ENCODE assay signal across 9 cellular contexts in the genomic region with DNA sequence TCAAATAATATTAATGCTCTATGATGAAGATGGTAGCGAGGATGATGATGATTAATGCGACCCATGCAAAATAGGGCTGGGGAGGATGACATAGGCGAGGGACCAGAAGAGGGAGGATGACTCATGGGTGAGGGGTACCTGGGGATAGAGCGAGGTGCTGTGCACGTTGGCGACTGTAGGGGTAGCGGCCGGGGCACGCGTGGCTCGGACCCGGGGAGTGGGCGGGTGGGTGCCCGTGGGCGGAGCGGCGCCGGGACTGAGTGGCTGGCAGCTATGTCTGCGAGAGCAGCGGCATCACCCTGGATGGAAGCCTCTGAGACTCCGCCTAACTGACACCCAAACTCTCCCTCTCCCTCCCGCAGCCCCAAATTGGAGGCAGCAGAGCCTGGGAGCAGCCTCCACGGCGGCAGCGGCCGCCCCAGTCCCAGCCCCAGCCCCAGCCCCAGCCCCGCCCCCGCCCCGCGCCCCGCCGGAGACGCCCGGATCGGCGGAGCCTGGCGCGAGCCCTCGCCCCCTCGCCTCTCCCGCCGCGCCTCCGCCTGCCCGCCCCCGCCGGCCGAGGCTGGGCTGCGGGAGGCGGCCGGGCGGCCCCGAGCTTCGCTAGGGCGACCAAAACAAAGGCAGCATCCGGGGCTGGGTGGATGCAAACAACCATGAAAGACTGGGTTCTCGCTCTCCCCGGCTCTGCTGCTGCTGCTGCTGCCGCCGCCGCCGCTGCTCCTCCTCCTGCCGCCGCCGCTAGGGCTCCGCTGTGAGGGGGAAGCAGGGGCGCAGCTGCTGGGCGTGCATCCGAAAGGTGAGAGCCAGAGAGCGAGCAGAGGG. TPM values are rescaled to one million over a fixed set of nuclear protein-coding genes. Genes with fewer than 3 reads are reported as not detected.
A peak's percentile ranks its signal among the peaks of the same experiment; 100 is the strongest.
DNase-seq lines count a peak whose midpoint lies in the region; ATAC-seq, FAIRE-seq and TF ChIP-seq lines count a peak whose summit lies in the region.
"Had no signal": no experiment of that assay in that cellular context is flagged by ENCODE, and none has a peak within 500 bp of the region (broad histone marks: within the 10 kb centered on the region; RNA-seq: fewer than 3 reads in every experiment).

A gene with protein sequence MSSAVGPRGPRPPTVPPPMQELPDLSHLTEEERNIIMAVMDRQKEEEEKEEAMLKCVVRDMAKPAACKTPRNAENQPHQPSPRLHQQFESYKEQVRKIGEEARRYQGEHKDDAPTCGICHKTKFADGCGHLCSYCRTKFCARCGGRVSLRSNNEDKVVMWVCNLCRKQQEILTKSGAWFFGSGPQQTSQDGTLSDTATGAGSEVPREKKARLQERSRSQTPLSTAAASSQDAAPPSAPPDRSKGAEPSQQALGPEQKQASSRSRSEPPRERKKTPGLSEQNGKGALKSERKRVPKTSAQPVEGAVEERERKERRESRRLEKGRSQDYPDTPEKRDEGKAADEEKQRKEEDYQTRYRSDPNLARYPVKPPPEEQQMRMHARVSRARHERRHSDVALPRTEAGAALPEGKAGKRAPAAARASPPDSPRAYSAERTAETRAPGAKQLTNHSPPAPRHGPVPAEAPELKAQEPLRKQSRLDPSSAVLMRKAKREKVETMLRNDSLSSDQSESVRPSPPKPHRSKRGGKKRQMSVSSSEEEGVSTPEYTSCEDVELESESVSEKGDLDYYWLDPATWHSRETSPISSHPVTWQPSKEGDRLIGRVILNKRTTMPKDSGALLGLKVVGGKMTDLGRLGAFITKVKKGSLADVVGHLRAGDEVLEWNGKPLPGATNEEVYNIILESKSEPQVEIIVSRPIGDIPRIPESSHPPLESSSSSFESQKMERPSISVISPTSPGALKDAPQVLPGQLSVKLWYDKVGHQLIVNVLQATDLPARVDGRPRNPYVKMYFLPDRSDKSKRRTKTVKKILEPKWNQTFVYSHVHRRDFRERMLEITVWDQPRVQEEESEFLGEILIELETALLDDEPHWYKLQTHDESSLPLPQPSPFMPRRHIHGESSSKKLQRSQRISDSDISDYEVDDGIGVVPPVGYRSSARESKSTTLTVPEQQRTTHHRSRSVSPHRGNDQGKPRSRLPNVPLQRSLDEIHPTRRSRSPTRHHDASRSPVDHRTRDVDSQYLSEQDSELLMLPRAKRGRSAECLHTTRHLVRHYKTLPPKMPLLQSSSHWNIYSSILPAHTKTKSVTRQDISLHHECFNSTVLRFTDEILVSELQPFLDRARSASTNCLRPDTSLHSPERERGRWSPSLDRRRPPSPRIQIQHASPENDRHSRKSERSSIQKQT (N-terminal part only) (plus strand): TSS at position 367 of the 822 bp plus-strand sequence. CDS start 474 bp downstream, outside the sequence.

- H3K4me3 ChIP-seq in H7 (ENCODE audit: insufficient read depth, low read depth, low read length) (peak within 1 kb of the TSS; percentile 55), ascending aorta (peak within 1 kb of the TSS; percentile 63 to 70), kidney (ENCODE audit: low read length in 2 of 2) (no peak within 1 kb of the TSS), thoracic aorta (peak within 1 kb of the TSS; percentile 68)

- no peak within 1 kb of the TSS for H3K9ac ChIP-seq in kidney (ENCODE audit: low read length in 2 of 2)

- H3K36me3 ChIP-seq in H7 (replicated peaks; ENCODE audit: control insufficient read depth, insufficient read depth, low read length) (no peaks in the 10 kb centered on the region), ascending aorta (no peaks in the 10 kb centered on the region), kidney (ENCODE audit: control insufficient read depth in 1 of 2, insufficient read depth in 2 of 2, low read length in 2 of 2) (no peaks in the 10 kb centered on the region), thoracic aorta (no peaks in the 10 kb centered on the region)

- H3K27me3 ChIP-seq in H7 (ENCODE audit: control insufficient read depth, insufficient read depth, low read length) = peaks cover 22% of the 10 kb centered on the region
- H3K27me3 ChIP-seq in ascending aorta = no peaks in the 10 kb centered on the region
- no peaks in the 10 kb centered on the region for H3K27me3 ChIP-seq in thoracic aorta (replicated peaks; ENCODE audit: insufficient read depth)

- ATAC-seq in thoracic aorta (ENCODE audit: insufficient number of reproducible peaks, low FRiP score, low read depth) = no peak

- no peak within 1 kb of the TSS for H3K27ac ChIP-seq in ascending aorta
- H3K27ac ChIP-seq in kidney (ENCODE audit: low read depth in 2 of 2, low read length in 2 of 2) = no peak within 1 kb of the TSS
- H3K27ac ChIP-seq in thoracic aorta = no peak within 1 kb of the TSS

- H3K4me1 ChIP-seq in ascending aorta (peaks cover 0 to 3% of the 10 kb centered on the region in 2 donors), kidney (ENCODE audit: control insufficient read depth in 1 of 2, insufficient read depth in 1 of 2, low read depth in 1 of 2, low read length in 2 of 2) (peaks cover 0 to 3% of the 10 kb centered on the region in 2 donors), thoracic aorta (ENCODE audit: control insufficient read depth in 1 of 2, low read depth in 2 of 2) (peaks cover 3 to 8% of the 10 kb centered on the region in 2 donors)

- TF ChIP-seq CTCF in ascending aorta (IDR thresholded peaks at IDR 0.05) = no peak
- no peak for TF ChIP-seq CTCF in kidney (IDR thresholded peaks at IDR 0.05; ENCODE audit: borderline replicate concordance, extremely low read depth, insufficient read depth)
- TF ChIP-seq CTCF in thoracic aorta (IDR thresholded peaks at IDR 0.05) = peak; percentile 34

- intact Hi-C loops in ascending aorta (cut with DNase I) = loop anchor here (5.0 to 10.0 kb wide), 2 partner anchors 264 to 352 kb away; no protein-coding TSS in a partner anchor
- intact Hi-C loops in kidney (cut with DNase I) = no loop called here

- no peaks in the 10 kb centered on the region for H3K9me3 ChIP-seq in ascending aorta
- no peaks in the 10 kb centered on the region for H3K9me3 ChIP-seq in kidney (ENCODE audit: control insufficient read depth in 1 of 2, low read length in 2 of 2)
- no peaks in the 10 kb centered on the region for H3K9me3 ChIP-seq in thoracic aorta

- no peak for FAIRE-seq in kidney (lab: Jason Lieb, UNC)

- DNase-seq in NCI-H82 (lab: John Stamatoyannopoulos, UW) (peak; percentile 54), NCI-H82 treated with DMSO at 0.1 percent for 48 hours (lab: John Stamatoyannopoulos, UW; ENCODE audit: unreplicated experiment) (no peak), H7 (peak; percentile 83), NCI-H1105 (lab: John Stamatoyannopoulos, UW) (peak; percentile 83), ascending aorta (ENCODE audit: low spot score in 2 of 2) (no peak), kidney (peak; percentile 61), thoracic aorta (ENCODE audit: low spot score) (no peak)
- DNase-seq in activated CD4-positive, CD25-positive, alpha-beta regulatory T cell (lab: John Stamatoyannopoulos, UW) = no peak
- DNase-seq: DND-41 had no signal

RNA-seq across cellular contexts. Expression of the gene that starts here (rescaled TPM):
- total RNA-seq in H7 (2014; rRNA removed; shearing (Covaris generic)) = 0.70 and 1.6 TPM in 2 replicates
- not detected for total RNA-seq in ascending aorta
- 4.5 TPM for total RNA-seq in kidney
- polyA plus RNA-seq in kidney (ENCODE audit: insufficient read depth, low read depth, low replicate concordance) = not detected
- 1 to 10 TPM; 3.5 to 5.7 TPM for total RNA-seq in thoracic aorta

Comparison
In these comparisons a context has a peak if more than half of its experiments do, and no peak if none do; other contexts are left out.
1. DNase-seq: peak in NCI-H82 (single experiment), H7 (single experiment), NCI-H1105 (single experiment) and kidney (single experiment); none in NCI-H82 treated with DMSO at 0.1 percent for 48 hours (single experiment), ascending aorta (0 of 2), thoracic aorta (single experiment) and activated CD4-positive, CD25-positive, alpha-beta regulatory T cell (0 of 4).
2. H3K4me3 ChIP-seq: peak in H7 (single experiment), ascending aorta (2 of 2) and thoracic aorta (single experiment); none in kidney (0 of 2).